Comparison of ENCODE assay signal across 32 cellular contexts in the genomic region with DNA sequence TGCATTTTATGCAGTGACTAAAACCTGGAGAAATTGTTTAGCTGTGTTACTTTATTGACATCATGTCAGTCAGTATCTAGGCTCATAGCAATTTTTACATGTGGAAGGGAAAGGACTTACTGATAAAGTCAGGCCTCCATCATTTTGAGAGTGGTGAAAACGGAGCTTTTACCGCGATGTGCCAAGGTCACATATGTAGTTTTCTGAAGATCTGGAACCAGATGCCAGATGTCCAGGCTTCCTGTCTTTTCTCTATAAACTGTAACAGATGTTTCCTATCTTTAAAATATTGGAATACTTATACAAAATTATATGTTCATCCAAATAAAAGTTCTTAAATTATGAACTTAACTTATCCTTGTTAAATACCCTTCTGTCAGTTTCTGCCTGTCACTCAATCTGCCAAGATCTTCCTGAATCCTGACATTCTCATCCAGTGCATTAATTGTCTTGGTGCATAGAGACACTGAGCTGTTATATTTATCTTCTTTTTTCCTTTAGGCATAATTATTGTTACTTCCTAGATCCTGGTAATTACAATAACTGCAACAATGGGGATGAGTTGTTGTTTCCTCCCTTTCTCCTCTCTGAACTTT.
"Had no signal": no experiment of that assay in that cellular context is flagged by ENCODE, and none has a peak within 500 bp of the region (broad histone marks: within the 10 kb centered on the region; RNA-seq: fewer than 3 reads in every experiment).

No MANE protein-coding gene starts in this region.

- H3K4me1 ChIP-seq: body of pancreas, esophagus muscularis mucosa, gastroesophageal sphincter had no signal

- H3K27me3 Mint-ChIP-seq: activated CD4-positive, alpha-beta memory T cell treated with anti-CD3 and anti-CD28 coated beads for 36 hours; activated CD4-positive, alpha-beta T cell treated with anti-CD3 and anti-CD28 coated beads for 36 hours; activated CD4-positive, alpha-beta T cell treated with anti-CD3 and anti-CD28 coated beads, Interleukin-2, amount 10 ng/mL, durations not matched to agents 24 days and 14 days; activated CD8-positive, alpha-beta memory T cell treated with anti-CD3 and anti-CD28 coated beads, Interleukin-2, amount 10 ng/mL, durations not matched to agents 7 days and 5 days; activated naive CD4-positive, alpha-beta T cell treated with anti-CD3 and anti-CD28 coated beads, Interleukin-2, amount 50 U/mL, for 24 hours; activated naive CD8-positive, alpha-beta T cell treated with anti-CD3 and anti-CD28 coated beads for 36 hours; activated naive CD8-positive, alpha-beta T cell treated with anti-CD3 and anti-CD28 coated beads, Interleukin-2, amount 50 U/mL, for 24 hours; effector memory CD8-positive, alpha-beta T cell had no signal

- H3K9me3 Mint-ChIP-seq: activated CD4-positive, alpha-beta T cell treated with anti-CD3 and anti-CD28 coated beads, Interleukin-2, amount 10 ng/mL, durations not matched to agents 24 days and 14 days; activated naive CD4-positive, alpha-beta T cell treated with anti-CD3 and anti-CD28 coated beads, Interleukin-2, amount 50 U/mL, for 24 hours; activated naive CD8-positive, alpha-beta T cell treated with anti-CD3 and anti-CD28 coated beads for 36 hours; activated naive CD8-positive, alpha-beta T cell treated with anti-CD3 and anti-CD28 coated beads, Interleukin-2, amount 50 U/mL, for 24 hours; activated T-helper 1 cell treated with anti-CD3 and anti-CD28 coated beads, Interleukin-12 subunit alpha, Interleukin-12 subunit beta, Interleukin-2, Interleukin-4 antibody, amounts not matched to agents 30 ng/mL and 10 ng/mL and 1 ng/mL, durations not matched to agents 14 hours and 24 hours and 36 hours; activated T-helper 2 cell treated with anti-CD3 and anti-CD28 coated beads, Interferon-gamma antibody, Interleukin-2, Interleukin-4, amounts not matched to agents 10 μg/mL and 5 μg/mL and 100 μg/mL, durations not matched to agents 14 hours and 24 hours and 36 hours had no signal

- H3K27me3 ChIP-seq: adrenal gland, body of pancreas, esophagus muscularis mucosa, gastroesophageal sphincter had no signal

- DNase-seq: activated CD4-positive, alpha-beta memory T cell treated with anti-CD3 and anti-CD28 coated beads for 36 hours; activated CD4-positive, alpha-beta T cell treated with anti-CD3 and anti-CD28 coated beads for 36 hours; activated CD4-positive, alpha-beta T cell treated with anti-CD3 and anti-CD28 coated beads, Interleukin-2, amount 10 ng/mL, durations not matched to agents 24 days and 14 days; activated CD4-positive, CD25-positive, alpha-beta regulatory T cell; activated CD4-positive, CD25-positive, alpha-beta regulatory T cell treated with anti-CD3 and anti-CD28 coated beads, Interleukin-2, amount 50 U/mL, for 72 hours; activated CD8-positive, alpha-beta memory T cell treated with anti-CD3 and anti-CD28 coated beads, Interleukin-2, amount 10 ng/mL, durations not matched to agents 7 days and 5 days; activated CD8-positive, alpha-beta memory T cell treated with anti-CD3 and anti-CD28 coated beads, Interleukin-2, amount 50 U/mL, for 4 hours; activated CD8-positive, alpha-beta T cell treated with anti-CD3 and anti-CD28 coated beads, Interleukin-2, amount 10 ng/mL, durations not matched to agents 7 days and 5 days; activated effector memory CD4-positive, alpha-beta T cell treated with anti-CD3 and anti-CD28 coated beads, Interleukin-2, amount 50 U/mL, for 16 hours; activated naive CD4-positive, alpha-beta T cell treated with anti-CD3 and anti-CD28 coated beads for 36 hours; activated naive CD8-positive, alpha-beta T cell treated with anti-CD3 and anti-CD28 coated beads for 36 hours; activated naive CD8-positive, alpha-beta T cell treated with anti-CD3 and anti-CD28 coated beads, Interleukin-2, amount 50 U/mL, for 24 hours; activated T-cell treated with anti-CD3 and anti-CD28 coated beads, Interleukin-2, amount 50 U/mL, for 1 hour; activated T-cell treated with anti-CD3 and anti-CD28 coated beads, Interleukin-2, amount 50 U/mL, for 48 hours; adrenal gland; amygdala; aorta; body of pancreas; caudate nucleus; cortex of kidney; dermis blood vessel endothelial cell; effector CD4-positive, alpha-beta T cell; effector memory CD8-positive, alpha-beta T cell; erythroblast; foreskin melanocyte; head of caudate nucleus; T-helper 2 cell had no signal

- ATAC-seq: activated CD4-positive, alpha-beta T cell treated with anti-CD3 and anti-CD28 coated beads for 36 hours; activated CD8-positive, alpha-beta memory T cell treated with anti-CD3 and anti-CD28 coated beads, Interleukin-2, amount 10 ng/mL, durations not matched to agents 7 days and 5 days; activated CD8-positive, alpha-beta T cell treated with anti-CD3 and anti-CD28 coated beads, Interleukin-2, amount 10 ng/mL, durations not matched to agents 7 days and 5 days; activated naive CD8-positive, alpha-beta T cell treated with anti-CD3 and anti-CD28 coated beads, Interleukin-2, amount 50 U/mL, for 24 hours; body of pancreas; effector memory CD8-positive, alpha-beta T cell; gastroesophageal sphincter had no signal

- H3K36me3 Mint-ChIP-seq: activated CD4-positive, alpha-beta memory T cell treated with anti-CD3 and anti-CD28 coated beads for 36 hours; activated CD8-positive, alpha-beta memory T cell treated with anti-CD3 and anti-CD28 coated beads, Interleukin-2, amount 10 ng/mL, durations not matched to agents 7 days and 5 days; activated naive CD4-positive, alpha-beta T cell treated with anti-CD3 and anti-CD28 coated beads, Interleukin-2, amount 50 U/mL, for 24 hours; activated naive CD8-positive, alpha-beta T cell treated with anti-CD3 and anti-CD28 coated beads for 36 hours had no signal

- H3K4me1 Mint-ChIP-seq: activated CD4-positive, alpha-beta T cell treated with anti-CD3 and anti-CD28 coated beads for 36 hours; activated CD4-positive, alpha-beta T cell treated with anti-CD3 and anti-CD28 coated beads, Interleukin-2, amount 10 ng/mL, durations not matched to agents 24 days and 14 days; activated CD8-positive, alpha-beta memory T cell treated with anti-CD3 and anti-CD28 coated beads, Interleukin-2, amount 10 ng/mL, durations not matched to agents 7 days and 5 days; activated naive CD4-positive, alpha-beta T cell treated with anti-CD3 and anti-CD28 coated beads, Interleukin-2, amount 50 U/mL, for 24 hours; activated naive CD8-positive, alpha-beta T cell treated with anti-CD3 and anti-CD28 coated beads, Interleukin-2, amount 50 U/mL, for 24 hours had no signal

- H3K9me3 ChIP-seq: adrenal gland, body of pancreas, esophagus muscularis mucosa, gastroesophageal sphincter had no signal

- H3K4me3 Mint-ChIP-seq: activated CD4-positive, alpha-beta memory T cell treated with anti-CD3 and anti-CD28 coated beads for 36 hours; activated CD4-positive, alpha-beta T cell treated with anti-CD3 and anti-CD28 coated beads for 36 hours; activated CD4-positive, alpha-beta T cell treated with anti-CD3 and anti-CD28 coated beads, Interleukin-2, amount 10 ng/mL, durations not matched to agents 24 days and 14 days; activated CD8-positive, alpha-beta memory T cell treated with anti-CD3 and anti-CD28 coated beads, Interleukin-2, amount 10 ng/mL, durations not matched to agents 7 days and 5 days; activated CD8-positive, alpha-beta T cell treated with anti-CD3 and anti-CD28 coated beads, Interleukin-2, amount 10 ng/mL, durations not matched to agents 7 days and 5 days; activated naive CD4-positive, alpha-beta T cell treated with anti-CD3 and anti-CD28 coated beads for 36 hours; activated naive CD4-positive, alpha-beta T cell treated with anti-CD3 and anti-CD28 coated beads, Interleukin-2, amount 50 U/mL, for 24 hours; activated naive CD8-positive, alpha-beta T cell treated with anti-CD3 and anti-CD28 coated beads for 36 hours; activated naive CD8-positive, alpha-beta T cell treated with anti-CD3 and anti-CD28 coated beads, Interleukin-2, amount 50 U/mL, for 24 hours; activated T-helper 1 cell treated with anti-CD3 and anti-CD28 coated beads, Interleukin-12 subunit alpha, Interleukin-12 subunit beta, Interleukin-2, Interleukin-4 antibody, amounts not matched to agents 30 ng/mL and 10 ng/mL and 1 ng/mL, durations not matched to agents 14 hours and 24 hours and 36 hours; effector memory CD8-positive, alpha-beta T cell had no signal

- H3K27ac Mint-ChIP-seq: activated CD4-positive, alpha-beta memory T cell treated with anti-CD3 and anti-CD28 coated beads for 36 hours; activated CD4-positive, alpha-beta T cell treated with anti-CD3 and anti-CD28 coated beads for 36 hours; activated CD4-positive, alpha-beta T cell treated with anti-CD3 and anti-CD28 coated beads, Interleukin-2, amount 10 ng/mL, durations not matched to agents 24 days and 14 days; activated CD8-positive, alpha-beta memory T cell treated with anti-CD3 and anti-CD28 coated beads, Interleukin-2, amount 10 ng/mL, durations not matched to agents 7 days and 5 days; activated CD8-positive, alpha-beta T cell treated with anti-CD3 and anti-CD28 coated beads, Interleukin-2, amount 10 ng/mL, durations not matched to agents 7 days and 5 days; activated naive CD4-positive, alpha-beta T cell treated with anti-CD3 and anti-CD28 coated beads for 36 hours; activated naive CD4-positive, alpha-beta T cell treated with anti-CD3 and anti-CD28 coated beads, Interleukin-2, amount 50 U/mL, for 24 hours; activated naive CD8-positive, alpha-beta T cell treated with anti-CD3 and anti-CD28 coated beads for 36 hours; activated naive CD8-positive, alpha-beta T cell treated with anti-CD3 and anti-CD28 coated beads, Interleukin-2, amount 50 U/mL, for 24 hours; activated T-helper 1 cell treated with anti-CD3 and anti-CD28 coated beads, Interleukin-12 subunit alpha, Interleukin-12 subunit beta, Interleukin-2, Interleukin-4 antibody, amounts not matched to agents 30 ng/mL and 10 ng/mL and 1 ng/mL, durations not matched to agents 14 hours and 24 hours and 36 hours; activated T-helper 2 cell treated with anti-CD3 and anti-CD28 coated beads, Interferon-gamma antibody, Interleukin-2, Interleukin-4, amounts not matched to agents 10 μg/mL and 5 μg/mL and 100 μg/mL, durations not matched to agents 14 hours and 24 hours and 36 hours; effector memory CD8-positive, alpha-beta T cell had no signal

- H3K27ac ChIP-seq: adrenal gland, body of pancreas, esophagus muscularis mucosa, gastroesophageal sphincter had no signal

- H3K36me3 ChIP-seq: adrenal gland, esophagus muscularis mucosa, gastroesophageal sphincter had no signal

- H3K4me3 ChIP-seq: adrenal gland, body of pancreas, esophagus muscularis mucosa, gastroesophageal sphincter had no signal
